8 cellular contexts compared by ENCODE assay signal in the genomic region with DNA sequence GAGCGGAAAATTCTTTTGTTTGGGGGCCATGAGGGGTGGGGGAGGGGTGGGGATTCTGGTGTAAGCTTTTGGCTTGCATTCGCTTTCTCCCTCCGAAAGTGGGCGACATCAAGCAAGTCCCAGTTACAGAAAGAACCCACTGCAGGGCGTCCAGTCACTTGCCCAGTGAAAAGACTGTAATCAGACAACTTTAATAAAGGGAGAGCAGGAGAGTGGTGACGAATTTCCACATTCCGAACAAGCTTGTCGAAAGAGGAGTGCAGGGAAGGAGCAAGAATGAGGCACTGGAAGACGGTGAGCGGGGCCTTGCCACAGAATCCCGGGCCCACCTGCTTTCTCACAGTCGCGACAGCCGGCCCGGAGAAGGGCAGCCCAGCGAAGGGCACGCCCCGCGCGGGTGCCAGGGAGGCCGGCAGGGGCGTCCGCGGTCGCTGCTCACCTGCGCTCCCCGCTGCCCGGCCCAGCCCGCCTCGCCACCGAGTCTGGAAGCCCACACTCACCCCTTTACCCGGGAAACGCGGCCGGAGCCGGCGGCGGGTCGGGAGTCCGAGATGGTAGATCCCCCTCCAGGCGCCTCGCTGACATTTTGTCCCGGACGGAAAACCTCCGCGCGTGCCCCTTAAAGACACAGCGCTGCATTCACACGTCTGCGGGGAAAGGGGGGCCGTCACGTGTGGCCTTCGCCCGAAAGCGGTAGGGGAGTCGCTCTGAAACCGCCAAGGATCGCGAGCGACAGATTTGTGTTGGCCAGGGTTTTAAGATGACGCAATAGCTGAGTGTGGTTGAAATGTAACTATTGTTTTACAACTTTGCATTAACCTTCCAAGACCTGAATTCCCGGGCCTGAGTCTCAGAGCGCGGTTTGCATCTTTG. TPM values are rescaled to one million over a fixed set of nuclear protein-coding genes. Genes with fewer than 3 reads are reported as not detected.
DNase-seq lines count a peak whose midpoint lies in the region; ATAC-seq, FAIRE-seq and TF ChIP-seq lines count a peak whose summit lies in the region.

Gene ZBED3, minus strand, starts transcription at position 675 of the 873 bp plus-strand sequence. CDS start 9,407 bp downstream, outside the sequence.

- no peak for FAIRE-seq in D721Med (lab: Jason Lieb, UNC)

- no peaks in the 10 kb centered on the region for H3K27me3 Mint-ChIP-seq in nephron (ENCODE audit: low read depth)

- H3K27ac ChIP-seq in KOPT-K1 (ENCODE audit: low read depth, low read length, poor library complexity, severe bottlenecking), result peak within 1 kb of the TSS; percentile 63

- no peaks in the 10 kb centered on the region for H3K9me3 ChIP-seq in KOPT-K1 (ENCODE audit: insufficient read depth, low read length, poor library complexity, severe bottlenecking)

- peaks cover 29% of the 10 kb centered on the region for H3K4me1 Mint-ChIP-seq in nephron

- H3K27ac Mint-ChIP-seq in nephron, result peak within 1 kb of the TSS; percentile 99 to 100 (median 100)

- TF ChIP-seq CTCF in D721Med (IDR thresholded peaks at IDR 0.05; ENCODE audit: insufficient read depth, missing control alignments) (peak; percentile 29), nephron (IDR thresholded peaks at IDR 0.05; ENCODE audit: unreplicated experiment in 3 of 3) (peak in 2 of 3 experiments; percentile 20 to 47), subcutaneous adipose tissue (IDR thresholded peaks at IDR 0.05; ENCODE audit: low read depth) (no peak)

- peaks cover 40% of the 10 kb centered on the region for H3K36me3 Mint-ChIP-seq in nephron (ENCODE audit: low read depth)

- H3K9me3 Mint-ChIP-seq in nephron, result no peaks in the 10 kb centered on the region

- peak within 1 kb of the TSS; percentile 95 to 98 (median 97) for H3K4me3 Mint-ChIP-seq in nephron

- peaks cover 8% of the 10 kb centered on the region; the same call in 1 of the 2 replicates for H3K36me3 ChIP-seq in KOPT-K1 (ENCODE audit: insufficient read depth, low read length)

- peak; percentile 60 for ATAC-seq in GM21515 (IDR thresholded peaks at IDR 0.05; ENCODE audit: unreplicated experiment)

- DNase-seq in D721Med (ENCODE audit: insufficient read length, low spot score) (peak; percentile 48), RPMI8226 (peak; percentile 74), activated gamma-delta T cell treated with Interleukin-2 at 50 U/mL for 16 hours (peak; percentile 49), fibroblast of the conjunctiva (ENCODE audit: low read depth) (peak; percentile 84)

RNA-seq across cellular contexts. Expression of gene ZBED3, which starts in this region (rescaled TPM):
- total RNA-seq in subcutaneous adipose tissue, result 100 to 1,000 TPM in 1 of 4 donors, 10 to 100 TPM in 3; 17.1 to 117 (median 28.3) TPM

Comparison
In these comparisons a context has a peak if more than half of its experiments do, and no peak if none do; other contexts are left out.
1. Peak in every context shown above with its lines: DNase-seq, ATAC-seq and H3K27ac ChIP-seq.